ENCODE assay signal across 8 cellular contexts in the genomic region with DNA sequence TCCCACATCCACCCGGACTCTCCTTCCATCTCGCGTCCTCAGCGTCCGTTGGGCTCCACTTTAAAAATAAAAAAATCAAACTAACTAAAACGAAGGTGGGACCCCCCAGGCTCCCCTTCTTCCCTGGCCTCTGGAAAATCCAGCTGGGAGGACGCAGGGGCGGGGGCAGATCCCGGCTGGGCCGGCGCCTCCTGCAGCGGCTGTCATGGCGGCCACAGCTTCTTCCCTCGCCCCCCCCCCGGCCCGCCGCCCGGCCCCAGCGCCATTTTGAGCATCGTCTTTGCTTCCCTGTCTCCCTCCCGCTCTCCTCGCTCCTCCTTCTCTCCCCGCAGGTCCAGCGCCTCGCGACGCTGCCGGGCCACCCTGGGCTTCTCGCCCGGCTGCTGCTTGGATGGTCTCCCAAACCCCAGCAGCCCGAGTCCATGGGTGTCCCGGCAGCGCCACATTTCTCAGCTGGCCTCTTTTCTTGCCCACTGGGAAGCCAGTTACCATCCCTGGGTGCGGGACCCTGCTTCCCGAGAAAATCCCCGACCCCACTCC. TPM values are rescaled to one million over a fixed set of nuclear protein-coding genes. Genes with fewer than 3 reads are reported as not detected.
DNase-seq lines count a peak whose midpoint lies in the region; ATAC-seq, FAIRE-seq and TF ChIP-seq lines count a peak whose summit lies in the region.
"Had no signal": no experiment of that assay in that cellular context is flagged by ENCODE, and none has a peak within 500 bp of the region (broad histone marks: within the 10 kb centered on the region; RNA-seq: fewer than 3 reads in every experiment).

No MANE protein-coding gene starts in this region.

- in situ Hi-C loops in transverse colon (cut with MboI; ENCODE audit: low pct_ligation_motif_present in 1 of 4, low pct_unique_long_range_greater_than_20kb in 1 of 4, low sequenced_read_pairs in 3 of 4), result no loop called here

- peaks cover 17% of the 10 kb centered on the region for H3K27me3 ChIP-seq in transverse colon

- WGBS in transverse colon (ENCODE audit: low coverage in 1 of 2), 2 donors, result 42 to 53% methylated on average over 7 to 35 of the region's 36 CpGs

- TF ChIP-seq POLR2A in transverse colon (IDR thresholded peaks at IDR 0.05), result no peak

- H3K36me3 Mint-ChIP-seq in activated CD4-positive, alpha-beta T cell treated with anti-CD3 and anti-CD28 coated beads, Interleukin-2, amount 10 ng/mL, durations not matched to agents 24 days and 14 days (ENCODE audit: low read depth), result peaks cover 13% of the 10 kb centered on the region
- peaks cover 10% of the 10 kb centered on the region for H3K36me3 Mint-ChIP-seq in endothelial cell (ENCODE audit: low read depth, unreplicated experiment)

- H3K4me3 Mint-ChIP-seq in activated CD4-positive, alpha-beta T cell treated with anti-CD3 and anti-CD28 coated beads, Interleukin-2, amount 10 ng/mL, durations not matched to agents 24 days and 14 days, result peak overlapping the region; percentile 95
- peak overlapping the region; percentile 87 for H3K4me3 Mint-ChIP-seq in endothelial cell (ENCODE audit: unreplicated experiment)

- peak; percentile 69 for DNase-seq in HTR-8/SVneo (ENCODE audit: insufficient read length, low spot score)
- peak; percentile 82 for DNase-seq in activated CD4-positive, alpha-beta T cell treated with anti-CD3 and anti-CD28 coated beads, Interleukin-2, amount 10 ng/mL, durations not matched to agents 24 days and 14 days
- DNase-seq in endothelial cell (ENCODE audit: low spot score), result no peak
- DNase-seq in myocyte (ENCODE audit: low read depth), result peak; percentile 87
- peak; percentile 47 for DNase-seq in transverse colon
- DNase-seq in urothelium cell line (ENCODE audit: low spot score), result no peak

- H3K4me3 ChIP-seq in transverse colon, result peak overlapping the region; percentile 45 to 74 (median 60)

- FAIRE-seq in HTR-8/SVneo (lab: Jason Lieb, UNC) (peak; percentile 85), urothelium cell line (lab: Jason Lieb, UNC) (no peak)

- TF ChIP-seq CTCF in endothelial cell (IDR thresholded peaks at IDR 0.05; ENCODE audit: unreplicated experiment), result no peak
- no peak for TF ChIP-seq CTCF in transverse colon (IDR thresholded peaks at IDR 0.05)

- no peaks in the 10 kb centered on the region for H3K9me3 ChIP-seq in transverse colon

- intact Hi-C loops in activated CD4-positive, alpha-beta T cell treated with anti-CD3 and anti-CD28 coated beads, Interleukin-2, amount 10 ng/mL, durations not matched to agents 24 days and 14 days (cut with micrococcal nuclease), result loop anchor here (1.0 to 5.0 kb wide), 6 partner anchors 8 to 129 kb away; a partner anchor contains a TSS
- intact Hi-C loops in transverse colon (cut with DNase I; ENCODE audit: low total_unique reads), result loop anchor here (5.0 kb wide), 2 partner anchors 36 to 49 kb away; a partner anchor contains a TSS

- peaks cover 33% of the 10 kb centered on the region for H3K4me1 Mint-ChIP-seq in activated CD4-positive, alpha-beta T cell treated with anti-CD3 and anti-CD28 coated beads, Interleukin-2, amount 10 ng/mL, durations not matched to agents 24 days and 14 days
- peaks cover 35% of the 10 kb centered on the region for H3K4me1 Mint-ChIP-seq in endothelial cell (ENCODE audit: unreplicated experiment)

- H3K27me3 Mint-ChIP-seq in activated CD4-positive, alpha-beta T cell treated with anti-CD3 and anti-CD28 coated beads, Interleukin-2, amount 10 ng/mL, durations not matched to agents 24 days and 14 days, result peaks cover 2% of the 10 kb centered on the region
- peaks cover 16% of the 10 kb centered on the region for H3K27me3 Mint-ChIP-seq in endothelial cell (ENCODE audit: unreplicated experiment)

- H3K27ac ChIP-seq in transverse colon, result peak overlapping the region; percentile 89 to 95 (median 94)
- H3K27ac ChIP-seq: VCaP had no signal

- H3K36me3 ChIP-seq in transverse colon, result no peaks in the 10 kb centered on the region

- peak overlapping the region; percentile 97 for H3K27ac Mint-ChIP-seq in activated CD4-positive, alpha-beta T cell treated with anti-CD3 and anti-CD28 coated beads, Interleukin-2, amount 10 ng/mL, durations not matched to agents 24 days and 14 days
- no peak overlapping the region for H3K27ac Mint-ChIP-seq in endothelial cell (ENCODE audit: unreplicated experiment)

- ATAC-seq in HG03097 (IDR thresholded peaks at IDR 0.05; ENCODE audit: low FRiP score, unreplicated experiment), result no peak

- no peaks in the 10 kb centered on the region for H3K9me3 Mint-ChIP-seq in activated CD4-positive, alpha-beta T cell treated with anti-CD3 and anti-CD28 coated beads, Interleukin-2, amount 10 ng/mL, durations not matched to agents 24 days and 14 days
- no peaks in the 10 kb centered on the region for H3K9me3 Mint-ChIP-seq in endothelial cell (ENCODE audit: unreplicated experiment)

- peaks cover 15 to 40% (median 18%) of the 10 kb centered on the region in 4 donors for H3K4me1 ChIP-seq in transverse colon

- TF ChIP-seq EP300 in transverse colon (IDR thresholded peaks at IDR 0.05; ENCODE audit: low read depth), result no peak

RNA-seq across cellular contexts. Expression of a gene that starts 3.3 kb away (rescaled TPM):
- total RNA-seq in activated CD4-positive, alpha-beta T cell treated with anti-CD3 and anti-CD28 coated beads, Interleukin-2, amount 10 ng/mL, durations not matched to agents 24 days and 14 days, result 26.0 and 28.1 TPM in 2 replicates
- total RNA-seq in endothelial cell (ENCODE audit: unreplicated experiment) (5.6 TPM), myocyte (39.0 and 43.9 TPM in 2 replicates), transverse colon (10 to 100 TPM in 3 of 4 donors, not detected in 1; 13.5 to 93.9 (median 13.8) TPM)
- polyA plus RNA-seq in myocyte (2012), result 33.5 TPM

RNA-seq across cellular contexts. Expression of a gene that starts 10.8 kb away (rescaled TPM):
- total RNA-seq in activated CD4-positive, alpha-beta T cell treated with anti-CD3 and anti-CD28 coated beads, Interleukin-2, amount 10 ng/mL, durations not matched to agents 24 days and 14 days, result not detected in 2 replicates
- not detected for total RNA-seq in endothelial cell (ENCODE audit: unreplicated experiment)
- total RNA-seq in myocyte, result not detected in 2 replicates
- polyA plus RNA-seq in myocyte (2012), result not detected
- not detected for total RNA-seq in transverse colon

RNA-seq across cellular contexts. Expression of a gene that starts 36.5 kb away (rescaled TPM):
- 3.1 and 3.6 TPM in 2 replicates for total RNA-seq in activated CD4-positive, alpha-beta T cell treated with anti-CD3 and anti-CD28 coated beads, Interleukin-2, amount 10 ng/mL, durations not matched to agents 24 days and 14 days
- 6.5 TPM for total RNA-seq in endothelial cell (ENCODE audit: unreplicated experiment)
- total RNA-seq in myocyte, result 4.1 and 4.8 TPM in 2 replicates
- 4.0 TPM for polyA plus RNA-seq in myocyte (2012)
- total RNA-seq in transverse colon, result 1 to 10 TPM in 3 of 4 donors, not detected in 1; 1.9 to 4.8 (median 2.0) TPM

RNA-seq across cellular contexts. Expression of a gene that starts 48.4 kb away (rescaled TPM):
- 3.6 and 3.7 TPM in 2 replicates for total RNA-seq in activated CD4-positive, alpha-beta T cell treated with anti-CD3 and anti-CD28 coated beads, Interleukin-2, amount 10 ng/mL, durations not matched to agents 24 days and 14 days
- 17.7 TPM for total RNA-seq in endothelial cell (ENCODE audit: unreplicated experiment)
- total RNA-seq in myocyte, result 8.3 and 8.4 TPM in 2 replicates
- polyA plus RNA-seq in myocyte (2012), result 10.3 TPM
- 10 to 100 TPM; 25.7 to 57.1 (median 34.9) TPM for total RNA-seq in transverse colon

RNA-seq across cellular contexts. Expression of a gene that starts 51.9 kb away (rescaled TPM):
- not detected in 2 replicates for total RNA-seq in activated CD4-positive, alpha-beta T cell treated with anti-CD3 and anti-CD28 coated beads, Interleukin-2, amount 10 ng/mL, durations not matched to agents 24 days and 14 days
- 0.59 TPM for total RNA-seq in endothelial cell (ENCODE audit: unreplicated experiment)
- total RNA-seq in myocyte, result 0.42 and 0.80 TPM in 2 replicates
- polyA plus RNA-seq in myocyte (2012), result 3.4 TPM
- 10 to 100 TPM; 10.5 to 35.4 (median 18.7) TPM for total RNA-seq in transverse colon

Comparison
In these comparisons a context has a peak if more than half of its experiments do, and no peak if none do; other contexts are left out.
1. DNase-seq: peak in HTR-8/SVneo (single experiment), activated CD4-positive, alpha-beta T cell treated with anti-CD3 and anti-CD28 coated beads, Interleukin-2, amount 10 ng/mL, durations not matched to agents 24 days and 14 days (single experiment), myocyte (single experiment) and transverse colon (single experiment); none in endothelial cell (single experiment) and urothelium cell line (single experiment).